Comparison of ENCODE assay signal across 15 cellular contexts in genomic region chr12:116370004-116370404, GRCh38.
DNase-seq lines count a peak whose midpoint lies in the region; ATAC-seq, FAIRE-seq and TF ChIP-seq lines count a peak whose summit lies in the region.
"Had no signal": no experiment of that assay in that cellular context is flagged by ENCODE, and none has a peak within 500 bp of the region (broad histone marks: within the 10 kb centered on the region; RNA-seq: fewer than 3 reads in every experiment).

No MANE protein-coding gene starts in this region.

- no peaks in the 10 kb centered on the region for H3K27me3 ChIP-seq in adrenal gland
- H3K27me3 ChIP-seq: breast epithelium had no signal

- DNase-seq in RPMI7951 (ENCODE audit: low read depth) (peak; percentile 46), fibroblast of the aortic adventitia (ENCODE audit: low read depth) (peak; percentile 72), renal cortical epithelial cell (ENCODE audit: low read depth) (peak; percentile 82), adrenal gland (no peak), NCI-H1048 (lab: John Stamatoyannopoulos, UW) (no peak), NCI-H526 treated with DMSO at 0.1 percent for 48 hours (lab: John Stamatoyannopoulos, UW) (no peak)
- DNase-seq: activated CD4-positive, alpha-beta T cell treated with anti-CD3 and anti-CD28 coated beads for 1 hour; activated T-cell treated with anti-CD3 and anti-CD28 coated beads, Interleukin-2, amount 50 U/mL, for 4 hours; CD8-positive, alpha-beta memory T cell; NCI-H187 had no signal

- H3K4me3 ChIP-seq in fibroblast of the aortic adventitia (ENCODE audit: low read depth, low read length) (no peak overlapping the region), adrenal gland (no peak overlapping the region)
- H3K4me3 ChIP-seq: breast epithelium, SK-N-MC, thoracic aorta had no signal

- 70 to 82% (median 76%) methylated on average over 3 to 4 of the region's 4 CpGs for WGBS in adrenal gland, 4 donors

- no peaks in the 10 kb centered on the region for H3K36me3 ChIP-seq in adrenal gland (replicated peaks in 1 of 2)
- H3K36me3 ChIP-seq: breast epithelium, thoracic aorta had no signal

- peak; percentile 33 for FAIRE-seq in G401.6 (lab: Jason Lieb, UNC)

- intact Hi-C loops in adrenal gland (cut with DNase I), result no loop called here

- H3K4me1 ChIP-seq in adrenal gland (replicated peaks in 1 of 2), result peaks cover 0 to 6% of the 10 kb centered on the region in 2 donors
- H3K4me1 ChIP-seq: breast epithelium had no signal

- ATAC-seq in HG03280 (IDR thresholded peaks at IDR 0.05; ENCODE audit: unreplicated experiment), result no peak
- ATAC-seq: activated T-cell treated with anti-CD3 and anti-CD28 coated beads, Interleukin-2, amount 50 U/mL, for 4 hours had no signal

- TF ChIP-seq CTCF in fibroblast of the aortic adventitia (IDR thresholded peaks at IDR 0.05; ENCODE audit: insufficient read depth, low read length) (no peak), adrenal gland (IDR thresholded peaks at IDR 0.05) (no peak)

- peak overlapping the region in 1 of 5 donors; percentile 26 for H3K27ac ChIP-seq in adrenal gland
- H3K27ac ChIP-seq: SK-N-MC had no signal

- H3K9me3 ChIP-seq in adrenal gland (replicated peaks in 1 of 3), result no peaks in the 10 kb centered on the region
- H3K9me3 ChIP-seq: breast epithelium, thoracic aorta had no signal

- TF ChIP-seq POLR2A in adrenal gland (IDR thresholded peaks at IDR 0.05), result no peak

Comparison
In these comparisons a context has a peak if more than half of its experiments do, and no peak if none do; other contexts are left out.
1. DNase-seq: peak in RPMI7951 (single experiment), fibroblast of the aortic adventitia (single experiment) and renal cortical epithelial cell (single experiment); none in adrenal gland (0 of 7), NCI-H1048 (single experiment) and NCI-H526 treated with DMSO at 0.1 percent for 48 hours (single experiment).